In the genomic region with DNA sequence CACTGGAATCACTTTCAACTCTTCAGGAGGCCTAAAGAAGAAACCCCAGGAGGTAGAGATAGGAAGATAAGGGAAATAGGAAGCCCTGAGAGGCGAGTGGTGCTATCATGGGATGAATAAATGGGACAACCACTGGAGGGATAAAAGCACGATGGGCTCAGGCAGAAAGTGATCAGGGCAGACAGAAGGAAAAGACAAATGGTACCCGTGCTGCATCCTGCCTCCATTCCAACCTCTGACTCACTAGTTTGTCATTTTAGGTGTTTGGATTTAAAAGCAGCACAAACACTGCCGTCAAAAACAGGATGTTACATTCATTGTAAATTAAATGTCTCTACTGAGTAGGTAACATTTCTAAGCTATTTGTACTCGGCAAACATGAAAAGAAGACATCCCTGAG, we compare ENCODE assay signal across 2 cellular contexts.
TF ChIP-seq lines count a peak whose summit lies in the region.

No MANE protein-coding gene starts in this region.

TF ChIP-seq in GM23338, 12 proteins besides CTCF, POLR2A, EP300 and RAD21 (continues in another document):
- TF ChIP-seq, protein P1, sequence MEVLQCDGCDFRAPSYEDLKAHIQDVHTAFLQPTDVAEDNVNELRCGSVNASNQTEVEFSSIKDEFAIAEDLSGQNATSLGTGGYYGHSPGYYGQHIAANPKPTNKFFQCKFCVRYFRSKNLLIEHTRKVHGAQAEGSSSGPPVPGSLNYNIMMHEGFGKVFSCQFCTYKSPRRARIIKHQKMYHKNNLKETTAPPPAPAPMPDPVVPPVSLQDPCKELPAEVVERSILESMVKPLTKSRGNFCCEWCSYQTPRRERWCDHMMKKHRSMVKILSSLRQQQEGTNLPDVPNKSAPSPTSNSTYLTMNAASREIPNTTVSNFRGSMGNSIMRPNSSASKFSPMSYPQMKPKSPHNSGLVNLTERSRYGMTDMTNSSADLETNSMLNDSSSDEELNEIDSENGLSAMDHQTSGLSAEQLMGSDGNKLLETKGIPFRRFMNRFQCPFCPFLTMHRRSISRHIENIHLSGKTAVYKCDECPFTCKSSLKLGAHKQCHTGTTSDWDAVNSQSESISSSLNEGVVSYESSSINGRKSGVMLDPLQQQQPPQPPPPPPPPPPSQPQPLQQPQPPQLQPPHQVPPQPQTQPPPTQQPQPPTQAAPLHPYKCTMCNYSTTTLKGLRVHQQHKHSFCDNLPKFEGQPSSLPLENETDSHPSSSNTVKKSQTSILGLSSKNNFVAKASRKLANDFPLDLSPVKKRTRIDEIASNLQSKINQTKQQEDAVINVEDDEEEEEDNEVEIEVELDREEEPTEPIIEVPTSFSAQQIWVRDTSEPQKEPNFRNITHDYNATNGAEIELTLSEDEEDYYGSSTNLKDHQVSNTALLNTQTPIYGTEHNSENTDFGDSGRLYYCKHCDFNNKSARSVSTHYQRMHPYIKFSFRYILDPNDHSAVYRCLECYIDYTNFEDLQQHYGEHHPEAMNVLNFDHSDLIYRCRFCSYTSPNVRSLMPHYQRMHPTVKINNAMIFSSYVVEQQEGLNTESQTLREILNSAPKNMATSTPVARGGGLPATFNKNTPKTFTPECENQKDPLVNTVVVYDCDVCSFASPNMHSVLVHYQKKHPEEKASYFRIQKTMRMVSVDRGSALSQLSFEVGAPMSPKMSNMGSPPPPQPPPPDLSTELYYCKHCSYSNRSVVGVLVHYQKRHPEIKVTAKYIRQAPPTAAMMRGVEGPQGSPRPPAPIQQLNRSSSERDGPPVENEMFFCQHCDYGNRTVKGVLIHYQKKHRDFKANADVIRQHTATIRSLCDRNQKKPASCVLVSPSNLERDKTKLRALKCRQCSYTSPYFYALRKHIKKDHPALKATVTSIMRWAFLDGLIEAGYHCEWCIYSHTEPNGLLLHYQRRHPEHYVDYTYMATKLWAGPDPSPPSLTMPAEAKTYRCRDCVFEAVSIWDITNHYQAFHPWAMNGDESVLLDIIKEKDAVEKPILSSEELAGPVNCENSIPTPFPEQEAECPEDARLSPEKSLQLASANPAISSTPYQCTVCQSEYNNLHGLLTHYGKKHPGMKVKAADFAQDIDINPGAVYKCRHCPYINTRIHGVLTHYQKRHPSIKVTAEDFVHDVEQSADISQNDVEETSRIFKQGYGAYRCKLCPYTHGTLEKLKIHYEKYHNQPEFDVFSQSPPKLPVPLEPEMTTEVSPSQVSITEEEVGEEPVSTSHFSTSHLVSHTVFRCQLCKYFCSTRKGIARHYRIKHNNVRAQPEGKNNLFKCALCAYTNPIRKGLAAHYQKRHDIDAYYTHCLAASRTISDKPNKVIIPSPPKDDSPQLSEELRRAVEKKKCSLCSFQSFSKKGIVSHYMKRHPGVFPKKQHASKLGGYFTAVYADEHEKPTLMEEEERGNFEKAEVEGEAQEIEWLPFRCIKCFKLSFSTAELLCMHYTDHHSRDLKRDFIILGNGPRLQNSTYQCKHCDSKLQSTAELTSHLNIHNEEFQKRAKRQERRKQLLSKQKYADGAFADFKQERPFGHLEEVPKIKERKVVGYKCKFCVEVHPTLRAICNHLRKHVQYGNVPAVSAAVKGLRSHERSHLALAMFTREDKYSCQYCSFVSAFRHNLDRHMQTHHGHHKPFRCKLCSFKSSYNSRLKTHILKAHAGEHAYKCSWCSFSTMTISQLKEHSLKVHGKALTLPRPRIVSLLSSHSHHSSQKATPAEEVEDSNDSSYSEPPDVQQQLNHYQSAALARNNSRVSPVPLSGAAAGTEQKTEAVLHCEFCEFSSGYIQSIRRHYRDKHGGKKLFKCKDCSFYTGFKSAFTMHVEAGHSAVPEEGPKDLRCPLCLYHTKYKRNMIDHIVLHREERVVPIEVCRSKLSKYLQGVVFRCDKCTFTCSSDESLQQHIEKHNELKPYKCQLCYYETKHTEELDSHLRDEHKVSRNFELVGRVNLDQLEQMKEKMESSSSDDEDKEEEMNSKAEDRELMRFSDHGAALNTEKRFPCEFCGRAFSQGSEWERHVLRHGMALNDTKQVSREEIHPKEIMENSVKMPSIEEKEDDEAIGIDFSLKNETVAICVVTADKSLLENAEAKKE (CRISPR knock-in tag; IDR thresholded peaks at IDR 0.05), result no peak
- TF ChIP-seq JUNB (IDR thresholded peaks at IDR 0.05; ENCODE audit: unreplicated experiment) (no peak), NANOG (IDR thresholded peaks at IDR 0.05; ENCODE audit: borderline replicate concordance) (no peak), EZH2phosphoT487 (IDR thresholded peaks at IDR 0.05; ENCODE audit: unreplicated experiment) (no peak), CREB1 (CRISPR knock-in tag; IDR thresholded peaks at IDR 0.05; ENCODE audit: low read depth) (no peak), POLR2AphosphoS5 (IDR thresholded peaks at IDR 0.05; ENCODE audit: low read depth) (no peak), ZNF331 (CRISPR knock-in tag; IDR thresholded peaks at IDR 0.05; ENCODE audit: low read depth) (no peak), ZNF114 (CRISPR knock-in tag; IDR thresholded peaks at IDR 0.05) (no peak)
- TF ChIP-seq, protein P2, sequence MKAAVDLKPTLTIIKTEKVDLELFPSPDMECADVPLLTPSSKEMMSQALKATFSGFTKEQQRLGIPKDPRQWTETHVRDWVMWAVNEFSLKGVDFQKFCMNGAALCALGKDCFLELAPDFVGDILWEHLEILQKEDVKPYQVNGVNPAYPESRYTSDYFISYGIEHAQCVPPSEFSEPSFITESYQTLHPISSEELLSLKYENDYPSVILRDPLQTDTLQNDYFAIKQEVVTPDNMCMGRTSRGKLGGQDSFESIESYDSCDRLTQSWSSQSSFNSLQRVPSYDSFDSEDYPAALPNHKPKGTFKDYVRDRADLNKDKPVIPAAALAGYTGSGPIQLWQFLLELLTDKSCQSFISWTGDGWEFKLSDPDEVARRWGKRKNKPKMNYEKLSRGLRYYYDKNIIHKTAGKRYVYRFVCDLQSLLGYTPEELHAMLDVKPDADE (IDR thresholded peaks at IDR 0.05), result no peak
- TF ChIP-seq, protein P3, sequence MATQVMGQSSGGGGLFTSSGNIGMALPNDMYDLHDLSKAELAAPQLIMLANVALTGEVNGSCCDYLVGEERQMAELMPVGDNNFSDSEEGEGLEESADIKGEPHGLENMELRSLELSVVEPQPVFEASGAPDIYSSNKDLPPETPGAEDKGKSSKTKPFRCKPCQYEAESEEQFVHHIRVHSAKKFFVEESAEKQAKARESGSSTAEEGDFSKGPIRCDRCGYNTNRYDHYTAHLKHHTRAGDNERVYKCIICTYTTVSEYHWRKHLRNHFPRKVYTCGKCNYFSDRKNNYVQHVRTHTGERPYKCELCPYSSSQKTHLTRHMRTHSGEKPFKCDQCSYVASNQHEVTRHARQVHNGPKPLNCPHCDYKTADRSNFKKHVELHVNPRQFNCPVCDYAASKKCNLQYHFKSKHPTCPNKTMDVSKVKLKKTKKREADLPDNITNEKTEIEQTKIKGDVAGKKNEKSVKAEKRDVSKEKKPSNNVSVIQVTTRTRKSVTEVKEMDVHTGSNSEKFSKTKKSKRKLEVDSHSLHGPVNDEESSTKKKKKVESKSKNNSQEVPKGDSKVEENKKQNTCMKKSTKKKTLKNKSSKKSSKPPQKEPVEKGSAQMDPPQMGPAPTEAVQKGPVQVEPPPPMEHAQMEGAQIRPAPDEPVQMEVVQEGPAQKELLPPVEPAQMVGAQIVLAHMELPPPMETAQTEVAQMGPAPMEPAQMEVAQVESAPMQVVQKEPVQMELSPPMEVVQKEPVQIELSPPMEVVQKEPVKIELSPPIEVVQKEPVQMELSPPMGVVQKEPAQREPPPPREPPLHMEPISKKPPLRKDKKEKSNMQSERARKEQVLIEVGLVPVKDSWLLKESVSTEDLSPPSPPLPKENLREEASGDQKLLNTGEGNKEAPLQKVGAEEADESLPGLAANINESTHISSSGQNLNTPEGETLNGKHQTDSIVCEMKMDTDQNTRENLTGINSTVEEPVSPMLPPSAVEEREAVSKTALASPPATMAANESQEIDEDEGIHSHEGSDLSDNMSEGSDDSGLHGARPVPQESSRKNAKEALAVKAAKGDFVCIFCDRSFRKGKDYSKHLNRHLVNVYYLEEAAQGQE (IDR thresholded peaks at IDR 0.05; ENCODE audit: unreplicated experiment), result no peak

TF ChIP-seq in H1, 55 proteins besides CTCF, POLR2A, EP300 and RAD21:
- no peak for TF ChIP-seq NANOG (IDR thresholded peaks at IDR 0.05; ENCODE audit: insufficient read depth, low read depth, low read length, poor library complexity, severe bottlenecking)
- no peak for TF ChIP-seq ZNF274 (IDR thresholded peaks at IDR 0.05; ENCODE audit: borderline replicate concordance, extremely low read depth, low read length)
- no peak for TF ChIP-seq RXRA (IDR thresholded peaks at IDR 0.05; ENCODE audit: insufficient read depth, low read depth, low read length)
- TF ChIP-seq TAF1 (IDR thresholded peaks at IDR 0.05; ENCODE audit: low read depth, low read length), result no peak
- TF ChIP-seq EZH2 (IDR thresholded peaks at IDR 0.05; ENCODE audit: low read depth, low read length, severe bottlenecking), result no peak
- TF ChIP-seq ASH2L (IDR thresholded peaks at IDR 0.05; ENCODE audit: low read length), result no peak
- TF ChIP-seq KDM4A (IDR thresholded peaks at IDR 0.05; ENCODE audit: low read depth, low read length, severe bottlenecking), result no peak
- TF ChIP-seq SIN3A (conservative IDR thresholded peaks at IDR 0.05 in 1 of 2, IDR thresholded peaks at IDR 0.05 in 1 of 2; ENCODE audit: low read depth in 1 of 2, low read length in 2 of 2), result no peak
- TF ChIP-seq, protein P4, sequence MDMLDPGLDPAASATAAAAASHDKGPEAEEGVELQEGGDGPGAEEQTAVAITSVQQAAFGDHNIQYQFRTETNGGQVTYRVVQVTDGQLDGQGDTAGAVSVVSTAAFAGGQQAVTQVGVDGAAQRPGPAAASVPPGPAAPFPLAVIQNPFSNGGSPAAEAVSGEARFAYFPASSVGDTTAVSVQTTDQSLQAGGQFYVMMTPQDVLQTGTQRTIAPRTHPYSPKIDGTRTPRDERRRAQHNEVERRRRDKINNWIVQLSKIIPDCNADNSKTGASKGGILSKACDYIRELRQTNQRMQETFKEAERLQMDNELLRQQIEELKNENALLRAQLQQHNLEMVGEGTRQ (IDR thresholded peaks at IDR 0.05; ENCODE audit: low read length), result no peak
- no peak for TF ChIP-seq BACH1 (IDR thresholded peaks at IDR 0.05; ENCODE audit: low read length)
- TF ChIP-seq CBX5 (IDR thresholded peaks at IDR 0.05; ENCODE audit: low read depth, low read length), result no peak
- TF ChIP-seq CEBPB (IDR thresholded peaks at IDR 0.05; ENCODE audit: low read depth, low read length), result no peak
- TF ChIP-seq CREB1 (IDR thresholded peaks at IDR 0.05), result no peak
